8 cellular contexts compared by ENCODE assay signal in genomic region chr13:95301135-95301946, GRCh38. TPM values are rescaled to one million over a fixed set of nuclear protein-coding genes. Genes with fewer than 3 reads are reported as not detected.
DNase-seq lines count a peak whose midpoint lies in the region; ATAC-seq and TF ChIP-seq lines count a peak whose summit lies in the region.

ABCC4 (minus strand) TSS chr13:95301451; CDS start chr13:95301314, 137 bp downstream.

- peak within 1 kb of the TSS; percentile 81 for H3K4me3 ChIP-seq in BE2C (ENCODE audit: low read depth, low read length)
- H3K4me3 ChIP-seq in effector memory CD4-positive, alpha-beta T cell (ENCODE audit: insufficient read depth, low read depth, low read length, poor library complexity, severe bottlenecking) = peak within 1 kb of the TSS; percentile 83

- H3K4me1 Mint-ChIP-seq in memory B cell = peaks cover 19% of the 10 kb centered on the region

- H3K27me3 ChIP-seq in BE2C = no peaks in the 10 kb centered on the region
- H3K27me3 ChIP-seq in effector memory CD4-positive, alpha-beta T cell (replicated peaks; ENCODE audit: control insufficient read depth, insufficient read depth, low read length, poor library complexity, severe bottlenecking) = no peaks in the 10 kb centered on the region

- H3K9me3 Mint-ChIP-seq in memory B cell = no peaks in the 10 kb centered on the region

- no peak for TF ChIP-seq CTCF in BE2C (IDR thresholded peaks at IDR 0.05; ENCODE audit: low read depth, low read length)

- peak within 1 kb of the TSS; percentile 89 for H3K4me3 Mint-ChIP-seq in memory B cell

- H3K27me3 Mint-ChIP-seq in memory B cell = no peaks in the 10 kb centered on the region

- H3K27ac Mint-ChIP-seq in memory B cell = peak within 1 kb of the TSS; percentile 47

- H3K4me1 ChIP-seq in BE2C = no peaks in the 10 kb centered on the region; the same call in 1 of the 2 replicates
- no peaks in the 10 kb centered on the region for H3K4me1 ChIP-seq in effector memory CD4-positive, alpha-beta T cell (ENCODE audit: control insufficient read depth, insufficient read depth, low read length, poor library complexity, severe bottlenecking)

- ATAC-seq in GM19035 (IDR thresholded peaks at IDR 0.05; ENCODE audit: unreplicated experiment) (peak; percentile 91), HG03175 (IDR thresholded peaks at IDR 0.05; ENCODE audit: unreplicated experiment) (peak; percentile 85), memory B cell (ENCODE audit: low read depth) (peak; percentile 79)

- no peaks in the 10 kb centered on the region for H3K36me3 Mint-ChIP-seq in memory B cell

- H3K27ac ChIP-seq in effector memory CD4-positive, alpha-beta T cell (ENCODE audit: insufficient read depth, low read length, poor library complexity, severe bottlenecking) = no peak within 1 kb of the TSS

- no peaks in the 10 kb centered on the region for H3K36me3 ChIP-seq in BE2C
- no peaks in the 10 kb centered on the region for H3K36me3 ChIP-seq in effector memory CD4-positive, alpha-beta T cell (ENCODE audit: control insufficient read depth, insufficient read depth, low read length)

- H3K9me3 ChIP-seq in BE2C = no peaks in the 10 kb centered on the region
- H3K9me3 ChIP-seq in effector memory CD4-positive, alpha-beta T cell (ENCODE audit: control insufficient read depth, low read length) = no peaks in the 10 kb centered on the region

- DNase-seq in BE2C (peak; percentile 81), NCI-H748 (lab: John Stamatoyannopoulos, UW; ENCODE audit: unreplicated experiment) (peak; percentile 82), memory B cell (ENCODE audit: low spot score in 2 of 2) (peak; percentile 28 to 53)
- DNase-seq in activated CD4-positive, alpha-beta T cell treated with anti-CD3 and anti-CD28 coated beads, Interleukin-2, amount 50 U/mL, for 48 hours = peak; percentile 62 to 68
- peak; percentile 8 to 26 (median 20) for DNase-seq in effector memory CD4-positive, alpha-beta T cell
- DNase-seq in stimulated activated CD8-positive, alpha-beta memory T cell treated with anti-CD3 and anti-CD28 coated beads, Interleukin-15, amount 100 ng/mL, for 24 hours (ENCODE audit: low read depth) = peak; percentile 36

RNA-seq across cellular contexts. Expression of gene ABCC4, which starts in this region (rescaled TPM):
- polyA plus RNA-seq in BE2C (2012; ENCODE audit: insufficient read depth, insufficient read length, low read depth) = 3.4 TPM

Comparison
In these comparisons a context has a peak if more than half of its experiments do, and no peak if none do; other contexts are left out.
1. DNase-seq: peak in every context shown above with its lines; median percentile 82 in NCI-H748; 81 in BE2C; 65 in activated CD4-positive, alpha-beta T cell treated with anti-CD3 and anti-CD28 coated beads, Interleukin-2, amount 50 U/mL, for 48 hours; 40 in memory B cell; 36 in stimulated activated CD8-positive, alpha-beta memory T cell treated with anti-CD3 and anti-CD28 coated beads, Interleukin-15, amount 100 ng/mL, for 24 hours; 20 in effector memory CD4-positive, alpha-beta T cell.